ENCODE assay signal across 1 cellular context in the genomic region with DNA sequence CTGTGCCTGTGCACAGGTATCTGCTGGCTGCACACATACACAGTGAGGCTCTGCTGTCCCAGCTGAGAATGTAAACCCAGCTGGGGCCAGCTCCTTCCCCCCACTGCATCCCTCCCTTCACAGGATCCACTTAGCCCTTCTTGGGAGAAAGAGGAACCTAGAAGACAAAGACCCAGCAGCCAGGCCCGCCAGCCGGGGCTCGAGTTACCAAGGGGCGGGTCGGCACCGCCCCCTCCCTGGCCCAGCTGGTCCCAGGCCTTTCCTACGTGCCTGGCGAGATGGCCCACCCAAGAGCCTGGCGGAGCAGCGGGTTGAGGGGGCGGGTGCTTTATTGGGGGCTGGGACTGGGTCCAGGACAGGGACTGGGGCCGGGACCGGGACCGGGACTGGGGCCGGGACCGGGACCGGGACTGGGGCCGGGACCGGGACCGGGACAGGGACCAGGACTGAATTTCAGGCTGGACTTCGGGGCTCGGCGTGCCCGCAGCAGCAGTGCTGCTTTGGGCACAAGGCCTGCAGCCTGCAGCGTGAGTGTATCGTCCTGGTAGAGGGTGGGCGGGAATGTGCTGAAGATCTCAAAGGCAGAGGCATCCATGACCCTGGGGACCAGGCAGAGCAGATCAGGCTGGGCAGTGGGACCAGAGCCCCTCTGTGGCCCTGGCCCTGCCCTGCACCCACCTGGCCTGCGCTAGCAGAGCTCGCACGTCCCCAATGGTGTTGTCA.
TF ChIP-seq lines count a peak whose summit lies in the region.

No MANE protein-coding gene starts in this region.

TF ChIP-seq in HEK293, 187 proteins besides CTCF, POLR2A, EP300 and RAD21 (continued from another document and continues in another):
- TF ChIP-seq, protein P1, sequence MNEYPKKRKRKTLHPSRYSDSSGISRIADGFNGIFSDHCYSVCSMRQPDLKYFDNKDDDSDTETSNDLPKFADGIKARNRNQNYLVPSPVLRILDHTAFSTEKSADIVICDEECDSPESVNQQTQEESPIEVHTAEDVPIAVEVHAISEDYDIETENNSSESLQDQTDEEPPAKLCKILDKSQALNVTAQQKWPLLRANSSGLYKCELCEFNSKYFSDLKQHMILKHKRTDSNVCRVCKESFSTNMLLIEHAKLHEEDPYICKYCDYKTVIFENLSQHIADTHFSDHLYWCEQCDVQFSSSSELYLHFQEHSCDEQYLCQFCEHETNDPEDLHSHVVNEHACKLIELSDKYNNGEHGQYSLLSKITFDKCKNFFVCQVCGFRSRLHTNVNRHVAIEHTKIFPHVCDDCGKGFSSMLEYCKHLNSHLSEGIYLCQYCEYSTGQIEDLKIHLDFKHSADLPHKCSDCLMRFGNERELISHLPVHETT (tag by site-specific recombination; IDR thresholded peaks at IDR 0.05): no peak
- TF ChIP-seq AEBP2 (tag by site-specific recombination; IDR thresholded peaks at IDR 0.05; ENCODE audit: borderline replicate concordance): no peak
- peak; percentile 66 for TF ChIP-seq KLF10 (tag by site-specific recombination; IDR thresholded peaks at IDR 0.05)
- TF ChIP-seq ZNF701 (tag by site-specific recombination; IDR thresholded peaks at IDR 0.05): no peak
- TF ChIP-seq MEIS1 (CRISPR knock-in tag; IDR thresholded peaks at IDR 0.05; ENCODE audit: borderline replicate concordance): no peak
- TF ChIP-seq YY1 (tag by site-specific recombination; IDR thresholded peaks at IDR 0.05): no peak
- no peak for TF ChIP-seq ZFP41 (tag by site-specific recombination; IDR thresholded peaks at IDR 0.05; ENCODE audit: borderline replicate concordance)
- TF ChIP-seq ZNF473 (tag by site-specific recombination; IDR thresholded peaks at IDR 0.05): no peak
- TF ChIP-seq ZNF324 (tag by site-specific recombination; IDR thresholded peaks at IDR 0.05): no peak
- no peak for TF ChIP-seq ATF2 (tag by site-specific recombination; IDR thresholded peaks at IDR 0.05; ENCODE audit: low read depth)
- TF ChIP-seq ZNF155 (tag by site-specific recombination; IDR thresholded peaks at IDR 0.05): no peak
- no peak for TF ChIP-seq ZSCAN23 (tag by site-specific recombination; IDR thresholded peaks at IDR 0.05)
- no peak for TF ChIP-seq PRDM2 (tag by site-specific recombination; IDR thresholded peaks at IDR 0.05; ENCODE audit: borderline replicate concordance)
- no peak for TF ChIP-seq SETDB1 (IDR thresholded peaks at IDR 0.05; ENCODE audit: insufficient read length, low read length)
- no peak for TF ChIP-seq ZNF624 (tag by site-specific recombination; IDR thresholded peaks at IDR 0.05)
- no peak for TF ChIP-seq HOXC10 (CRISPR knock-in tag; IDR thresholded peaks at IDR 0.05)
- no peak for TF ChIP-seq ZNF341 (tag by site-specific recombination; IDR thresholded peaks at IDR 0.05; ENCODE audit: low read depth)
- peak; percentile 66 for TF ChIP-seq SP7 (tag by site-specific recombination; IDR thresholded peaks at IDR 0.05)
- TF ChIP-seq HOXD13 (CRISPR knock-in tag; IDR thresholded peaks at IDR 0.05; ENCODE audit: borderline replicate concordance): no peak
- TF ChIP-seq PATZ1 (tag by site-specific recombination; IDR thresholded peaks at IDR 0.05): no peak
- no peak for TF ChIP-seq ZNF48 (tag by site-specific recombination; IDR thresholded peaks at IDR 0.05)
- no peak for TF ChIP-seq ZNF514 (tag by site-specific recombination; IDR thresholded peaks at IDR 0.05)
- no peak for TF ChIP-seq WT1 (tag by site-specific recombination; IDR thresholded peaks at IDR 0.05)
- no peak for TF ChIP-seq ZBTB26 (tag by site-specific recombination; optimal IDR thresholded peaks at IDR 0.05)
- TF ChIP-seq, protein P2, sequence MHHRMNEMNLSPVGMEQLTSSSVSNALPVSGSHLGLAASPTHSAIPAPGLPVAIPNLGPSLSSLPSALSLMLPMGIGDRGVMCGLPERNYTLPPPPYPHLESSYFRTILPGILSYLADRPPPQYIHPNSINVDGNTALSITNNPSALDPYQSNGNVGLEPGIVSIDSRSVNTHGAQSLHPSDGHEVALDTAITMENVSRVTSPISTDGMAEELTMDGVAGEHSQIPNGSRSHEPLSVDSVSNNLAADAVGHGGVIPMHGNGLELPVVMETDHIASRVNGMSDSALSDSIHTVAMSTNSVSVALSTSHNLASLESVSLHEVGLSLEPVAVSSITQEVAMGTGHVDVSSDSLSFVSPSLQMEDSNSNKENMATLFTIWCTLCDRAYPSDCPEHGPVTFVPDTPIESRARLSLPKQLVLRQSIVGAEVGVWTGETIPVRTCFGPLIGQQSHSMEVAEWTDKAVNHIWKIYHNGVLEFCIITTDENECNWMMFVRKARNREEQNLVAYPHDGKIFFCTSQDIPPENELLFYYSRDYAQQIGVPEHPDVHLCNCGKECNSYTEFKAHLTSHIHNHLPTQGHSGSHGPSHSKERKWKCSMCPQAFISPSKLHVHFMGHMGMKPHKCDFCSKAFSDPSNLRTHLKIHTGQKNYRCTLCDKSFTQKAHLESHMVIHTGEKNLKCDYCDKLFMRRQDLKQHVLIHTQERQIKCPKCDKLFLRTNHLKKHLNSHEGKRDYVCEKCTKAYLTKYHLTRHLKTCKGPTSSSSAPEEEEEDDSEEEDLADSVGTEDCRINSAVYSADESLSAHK (tag by site-specific recombination; IDR thresholded peaks at IDR 0.05): no peak
- TF ChIP-seq ZNF670 (tag by site-specific recombination; IDR thresholded peaks at IDR 0.05; ENCODE audit: low read depth): no peak
- peak; percentile 42; the same call in 1 of the 2 replicates for TF ChIP-seq KLF1 (tag by site-specific recombination; IDR thresholded peaks at IDR 0.05)
- TF ChIP-seq ZNF558 (tag by site-specific recombination; IDR thresholded peaks at IDR 0.05): no peak
- TF ChIP-seq PRDM10 (tag by site-specific recombination; IDR thresholded peaks at IDR 0.05): no peak
- no peak for TF ChIP-seq ZNF391 (tag by site-specific recombination; IDR thresholded peaks at IDR 0.05; ENCODE audit: borderline replicate concordance, low read depth)
- peak; percentile 35; the same call in 1 of the 2 replicates for TF ChIP-seq ZFHX2 (tag by site-specific recombination; conservative IDR thresholded peaks at IDR 0.05)
- TF ChIP-seq ZNF404 (tag by site-specific recombination; IDR thresholded peaks at IDR 0.05): no peak
- TF ChIP-seq, protein P3, sequence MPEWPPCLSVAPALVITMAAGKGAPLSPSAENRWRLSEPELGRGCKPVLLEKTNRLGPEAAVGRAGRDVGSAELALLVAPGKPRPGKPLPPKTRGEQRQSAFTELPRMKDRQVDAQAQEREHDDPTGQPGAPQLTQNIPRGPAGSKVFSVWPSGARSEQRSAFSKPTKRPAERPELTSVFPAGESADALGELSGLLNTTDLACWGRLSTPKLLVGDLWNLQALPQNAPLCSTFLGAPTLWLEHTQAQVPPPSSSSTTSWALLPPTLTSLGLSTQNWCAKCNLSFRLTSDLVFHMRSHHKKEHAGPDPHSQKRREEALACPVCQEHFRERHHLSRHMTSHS (tag by site-specific recombination; IDR thresholded peaks at IDR 0.05): no peak
